Comparison of ENCODE assay signal across 16 cellular contexts in genomic region chr1:116125761-116126160, GRCh38. TPM values are rescaled to one million over a fixed set of nuclear protein-coding genes. Genes with fewer than 3 reads are reported as not detected.
"Had no signal": no experiment of that assay in that cellular context is flagged by ENCODE, and none has a peak within 500 bp of the region (broad histone marks: within the 10 kb centered on the region; RNA-seq: fewer than 3 reads in every experiment).

No MANE protein-coding gene starts in this region.

- H3K9me3 Mint-ChIP-seq: activated naive CD4-positive, alpha-beta T cell treated with anti-CD3 and anti-CD28 coated beads, Interleukin-2, amount 10 ng/mL, durations not matched to agents 7 days and 5 days; mesothelial cell of epicardium; neural crest cell; T-helper 2 cell treated with Interferon-gamma antibody and Interleukin-4, amounts not matched to agents 5 μg/mL and 100 μg/mL, for 36 hours had no signal

- H3K27me3 ChIP-seq: gastrocnemius medialis, thyroid gland, uterus had no signal

- H3K27ac ChIP-seq: gastrocnemius medialis, heart right ventricle, spleen, thyroid gland, uterus had no signal

- DNase-seq: activated CD4-positive, alpha-beta T cell treated with anti-CD3 and anti-CD28 coated beads, Interleukin-2, amount 50 U/mL, for 1 hour; activated naive CD4-positive, alpha-beta T cell treated with anti-CD3 and anti-CD28 coated beads, Interleukin-2, amount 10 ng/mL, durations not matched to agents 7 days and 5 days; activated T-cell treated with anti-CD3 and anti-CD28 coated beads for 4 hours; caudate nucleus; gastrocnemius medialis; heart right ventricle; spleen; SW 1271; thyroid gland; uterus had no signal

- H3K27ac Mint-ChIP-seq: activated naive CD4-positive, alpha-beta T cell treated with anti-CD3 and anti-CD28 coated beads, Interleukin-2, amount 10 ng/mL, durations not matched to agents 7 days and 5 days; mesothelial cell of epicardium; T-helper 2 cell treated with Interferon-gamma antibody and Interleukin-4, amounts not matched to agents 5 μg/mL and 100 μg/mL, for 36 hours had no signal

- H3K36me3 Mint-ChIP-seq: activated naive CD4-positive, alpha-beta T cell treated with anti-CD3 and anti-CD28 coated beads, Interleukin-2, amount 10 ng/mL, durations not matched to agents 7 days and 5 days; mesothelial cell of epicardium had no signal

- ATAC-seq: gastrocnemius medialis, heart right ventricle, sciatic nerve had no signal

- H3K4me3 Mint-ChIP-seq: activated naive CD4-positive, alpha-beta T cell treated with anti-CD3 and anti-CD28 coated beads, Interleukin-2, amount 10 ng/mL, durations not matched to agents 7 days and 5 days; mesothelial cell of epicardium; neural crest cell; T-helper 2 cell treated with Interferon-gamma antibody and Interleukin-4, amounts not matched to agents 5 μg/mL and 100 μg/mL, for 36 hours had no signal

- H3K4me1 ChIP-seq: gastrocnemius medialis, heart right ventricle, spleen, uterus had no signal

RNA-seq across cellular contexts. Expression of gene MAB21L3, which starts 14.6 kb away (rescaled TPM):
- total RNA-seq: neural crest cell, osteocyte, pulmonary artery endothelial cell, sciatic nerve, uterus had no signal
- polyA plus RNA-seq: heart right ventricle had no signal
